ENCODE assay signal across 8 cellular contexts in the genomic region with DNA sequence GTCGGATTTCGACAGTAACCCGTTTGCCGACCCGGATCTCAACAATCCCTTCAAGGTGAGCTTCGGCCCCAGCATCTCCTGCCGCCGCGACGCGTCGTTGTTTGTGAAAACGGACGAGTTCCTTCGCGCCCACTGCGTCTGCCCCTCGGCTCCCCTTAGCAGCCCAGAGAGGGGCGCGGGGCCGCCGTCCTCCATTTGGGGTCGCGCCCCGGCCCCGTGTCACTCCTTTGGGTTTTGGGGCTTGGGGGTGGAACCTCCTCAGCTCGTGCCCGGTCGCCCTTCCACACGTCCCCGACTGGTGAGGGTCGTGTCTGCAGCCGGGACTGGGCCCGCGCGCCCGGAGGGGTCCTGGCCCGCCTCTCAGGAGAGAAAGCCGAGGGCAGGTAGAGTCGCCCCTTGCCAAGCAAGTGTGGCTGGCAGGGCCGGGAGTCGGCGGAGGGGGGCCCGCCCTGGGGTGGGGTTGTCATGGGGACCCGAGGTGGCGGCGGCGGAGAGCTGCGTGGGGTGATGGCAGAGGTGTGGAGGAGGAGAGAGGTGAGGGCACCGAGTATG. TPM values are rescaled to one million over a fixed set of nuclear protein-coding genes. Genes with fewer than 3 reads are reported as not detected.
DNase-seq lines count a peak whose midpoint lies in the region; ATAC-seq and TF ChIP-seq lines count a peak whose summit lies in the region.

No MANE protein-coding gene starts in this region.

- H3K4me3 Mint-ChIP-seq in glutamatergic neuron (ENCODE audit: unreplicated experiment), result peak overlapping the region; percentile 95

- H3K18ac ChIP-seq in trophoblast cell (ENCODE audit: low read length), result peak overlapping the region; percentile 77

- H3K23ac ChIP-seq in trophoblast cell (ENCODE audit: low read length), result no peak overlapping the region

- H4K12ac ChIP-seq in trophoblast cell (ENCODE audit: low read depth, low read length), result peak overlapping the region; percentile 2

- peaks cover 5% of the 10 kb centered on the region for H3K9me3 Mint-ChIP-seq in glutamatergic neuron (ENCODE audit: unreplicated experiment)

- H3K4me2 ChIP-seq in OCI-LY1 (ENCODE audit: low read length) (peak overlapping the region; percentile 71), trophoblast cell (ENCODE audit: low read length) (peak overlapping the region; percentile 84)

- H2BK5ac ChIP-seq in trophoblast cell (ENCODE audit: low read depth, low read length, poor library complexity), result peak overlapping the region; percentile 3

- H3K27ac ChIP-seq in OCI-LY1 (ENCODE audit: low read depth, low read length, poor library complexity, severe bottlenecking), result peak overlapping the region; percentile 78
- H3K27ac ChIP-seq in trophoblast cell (ENCODE audit: low read depth, low read length), result no peak overlapping the region
- H3K27ac ChIP-seq in upper lobe of right lung, result peak overlapping the region; percentile 94

- H3K27me3 ChIP-seq in OCI-LY1 (ENCODE audit: insufficient read depth, low read length) (no peaks in the 10 kb centered on the region), trophoblast cell (ENCODE audit: insufficient read depth, low read length) (no peaks in the 10 kb centered on the region), upper lobe of right lung (no peaks in the 10 kb centered on the region)

- peak overlapping the region; percentile 89 for H3K14ac ChIP-seq in trophoblast cell (ENCODE audit: low read length)

- H3K4me3 ChIP-seq in OCI-LY1 (ENCODE audit: low read depth, low read length, poor library complexity, severe bottlenecking), result peak overlapping the region; percentile 92
- H3K4me3 ChIP-seq in trophoblast cell (ENCODE audit: low read depth, low read length), result peak overlapping the region; percentile 98
- peak overlapping the region; percentile 99 for H3K4me3 ChIP-seq in upper lobe of right lung

- H3K9me3 ChIP-seq in OCI-LY1 (ENCODE audit: low read length), result no peaks in the 10 kb centered on the region
- H3K9me3 ChIP-seq in trophoblast cell (ENCODE audit: insufficient read depth, low read depth, low read length), result no peaks in the 10 kb centered on the region
- no peaks in the 10 kb centered on the region for H3K9me3 ChIP-seq in upper lobe of right lung

- no peaks in the 10 kb centered on the region for H3F3A ChIP-seq in OCI-LY1 (ENCODE audit: insufficient read depth, low read length)

- H3K79me1 ChIP-seq in trophoblast cell (ENCODE audit: low read length), result peaks cover 8% of the 10 kb centered on the region

- H3K27ac Mint-ChIP-seq in glutamatergic neuron (ENCODE audit: unreplicated experiment), result peak overlapping the region; percentile 72

- no peaks in the 10 kb centered on the region for H4K20me1 ChIP-seq in OCI-LY1 (ENCODE audit: insufficient read depth, low read length)

- H3K9ac ChIP-seq in OCI-LY1 (ENCODE audit: low read length) (peak overlapping the region; percentile 88), trophoblast cell (ENCODE audit: low read length) (peak overlapping the region; percentile 2)

- peaks cover 46% of the 10 kb centered on the region for H3K79me2 ChIP-seq in OCI-LY1 (ENCODE audit: insufficient read depth, low read length)
- peaks cover 11% of the 10 kb centered on the region for H3K79me2 ChIP-seq in trophoblast cell (ENCODE audit: control insufficient read depth, insufficient read depth, low read length, poor library complexity)

- H2BK12ac ChIP-seq in trophoblast cell (ENCODE audit: low read length), result no peak overlapping the region

- no peak overlapping the region for H2AK5ac ChIP-seq in trophoblast cell (ENCODE audit: low read length)

- peak overlapping the region; percentile 19 for H3K4ac ChIP-seq in trophoblast cell (ENCODE audit: low read depth, low read length)

- no peaks in the 10 kb centered on the region for H3K9me2 ChIP-seq in OCI-LY1 (ENCODE audit: low read depth, low read length)

- no peaks in the 10 kb centered on the region for H3K36me3 Mint-ChIP-seq in glutamatergic neuron (ENCODE audit: unreplicated experiment)

- peak; percentile 45 for ATAC-seq in GM18867 (IDR thresholded peaks at IDR 0.05; ENCODE audit: unreplicated experiment)
- peak; percentile 24 for ATAC-seq in HG02970 (IDR thresholded peaks at IDR 0.05; ENCODE audit: low FRiP score, unreplicated experiment)
- ATAC-seq in upper lobe of right lung, result peak; percentile 55

- H2AFZ ChIP-seq in OCI-LY1 (ENCODE audit: low read length) (no peak overlapping the region), trophoblast cell (ENCODE audit: insufficient read depth, low read length, poor library complexity) (peak overlapping the region; percentile 89)

- intact Hi-C loops in upper lobe of right lung (cut with DNase I), result no loop called here

- DNase-seq in activated gamma-delta T cell treated with anti-CD3 and anti-CD28 coated beads, Interleukin-2, amount 50 U/mL, for 16 hours (ENCODE audit: low read depth), result peak; percentile 61
- DNase-seq in glutamatergic neuron (peak; percentile 45), trophoblast cell (peak; percentile 0 to 27), upper lobe of right lung (peak; percentile 84), NCI-H2196 (lab: John Stamatoyannopoulos, UW; ENCODE audit: unreplicated experiment) (no peak)

- H3K4me1 ChIP-seq in OCI-LY1 (ENCODE audit: insufficient read depth, low read length, severe bottlenecking) (peaks cover 41% of the 10 kb centered on the region), trophoblast cell (ENCODE audit: control insufficient read depth in 1 of 2, insufficient read depth in 2 of 2, low read length in 2 of 2) (peaks cover 0 to 5% of the 10 kb centered on the region in 2 experiments), upper lobe of right lung (peaks cover 22% of the 10 kb centered on the region)

- peak overlapping the region; percentile 67 for H4K91ac ChIP-seq in trophoblast cell (ENCODE audit: low read depth, low read length)

- WGBS in trophoblast cell (ENCODE audit: extremely low coverage, insufficient coverage, insufficient read length), result no CpG with 5 or more reads among the region's 50 CpGs

- TF ChIP-seq CTCF in OCI-LY1 (IDR thresholded peaks at IDR 0.05; ENCODE audit: low read length) (no peak), glutamatergic neuron (IDR thresholded peaks at IDR 0.05; ENCODE audit: partially characterized antibody, unreplicated experiment) (no peak), upper lobe of right lung (IDR thresholded peaks at IDR 0.05) (no peak)

- peak overlapping the region; percentile 26 for H2BK120ac ChIP-seq in trophoblast cell (ENCODE audit: insufficient read depth, low read length, poor library complexity)

- H3K36me3 ChIP-seq in OCI-LY1 (ENCODE audit: insufficient read depth, low read length) (no peaks in the 10 kb centered on the region; the same call in 1 of the 2 replicates), trophoblast cell (ENCODE audit: control insufficient read depth in 1 of 2, insufficient read depth in 2 of 2, low read length in 2 of 2) (no peaks in the 10 kb centered on the region), upper lobe of right lung (no peaks in the 10 kb centered on the region)

- H3K27me3 Mint-ChIP-seq in glutamatergic neuron (ENCODE audit: unreplicated experiment), result peaks cover 6% of the 10 kb centered on the region

- H4K8ac ChIP-seq in trophoblast cell (ENCODE audit: low read depth, low read length), result peak overlapping the region; percentile 73

- H3K4me1 Mint-ChIP-seq in glutamatergic neuron (ENCODE audit: low read depth, unreplicated experiment), result peaks cover 10% of the 10 kb centered on the region

RNA-seq across cellular contexts. Expression of a gene that starts 0.3 kb away (rescaled TPM):
- total RNA-seq in glutamatergic neuron (ENCODE audit: unreplicated experiment) (36.2 TPM), upper lobe of right lung (35.9 TPM)
- 16.7 and 18.6 TPM in 2 replicates for polyA plus RNA-seq in trophoblast cell (2013)
